In genomic region chr6:119346450-119346849, GRCh38 we compare ENCODE assay signal across 1 cellular context.
TF ChIP-seq lines count a peak whose summit lies in the region.

No MANE protein-coding gene starts in this region.

TF ChIP-seq in K562, 482 proteins besides CTCF, POLR2A, EP300 and RAD21 (continued from another document):
- no peak for TF ChIP-seq ATF2 (CRISPR knock-in tag; IDR thresholded peaks at IDR 0.05)
